ENCODE assay signal across 13 cellular contexts in the genomic region with DNA sequence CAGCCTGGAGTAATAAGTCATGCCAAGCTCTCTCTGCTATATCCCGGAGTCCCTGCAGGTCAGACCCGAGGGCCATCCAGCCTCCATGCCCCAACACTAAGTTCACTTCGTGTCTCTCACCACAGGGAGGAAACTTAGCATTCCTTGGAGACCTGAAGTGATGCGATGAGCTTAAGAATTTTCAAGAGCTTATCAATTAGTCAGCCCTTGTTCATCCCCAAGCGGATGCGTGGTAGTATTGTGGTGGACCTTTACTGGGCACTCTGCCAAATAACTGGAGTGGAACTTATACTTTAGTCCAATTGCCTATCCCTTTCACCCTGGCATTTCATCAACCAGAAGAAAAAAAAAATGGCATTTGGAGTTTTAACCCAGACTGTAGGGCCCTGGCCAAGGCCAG.
DNase-seq lines count a peak whose midpoint lies in the region; ATAC-seq, FAIRE-seq and TF ChIP-seq lines count a peak whose summit lies in the region.
"Had no signal": no experiment of that assay in that cellular context is flagged by ENCODE, and none has a peak within 500 bp of the region (broad histone marks: within the 10 kb centered on the region; RNA-seq: fewer than 3 reads in every experiment).

No MANE protein-coding gene starts in this region.

- H3K9me1 ChIP-seq in keratinocyte (ENCODE audit: control insufficient read depth, extremely low read depth, insufficient read depth, low read length), result no peaks in the 10 kb centered on the region

- peak; percentile 6 for DNase-seq in A673 (ENCODE audit: low spot score)
- DNase-seq in HS-27A (ENCODE audit: low read depth), result peak; percentile 69
- DNase-seq in astrocyte (ENCODE audit: low read depth), result peak; percentile 96
- DNase-seq in keratinocyte (ENCODE audit: low read depth, low spot score), result peak; percentile 76
- DNase-seq in NCI-H2107 (lab: John Stamatoyannopoulos, UW), result no peak
- no peak for DNase-seq in NCI-H2107 treated with DMSO at 0.1 percent for 48 hours (lab: John Stamatoyannopoulos, UW; ENCODE audit: unreplicated experiment)
- DNase-seq in SKM-1 treated with dmso at 0.1 percent for 144 hours (lab: John Stamatoyannopoulos, UW; ENCODE audit: unreplicated experiment), result no peak
- DNase-seq: activated naive CD8-positive, alpha-beta T cell treated with anti-CD3 and anti-CD28 coated beads, Interleukin-2, amount 50 U/mL, for 24 hours; AML-193; DMS153; H9; midbrain had no signal

- H4K20me1 ChIP-seq in astrocyte (ENCODE audit: insufficient read depth, low read length) (no peaks in the 10 kb centered on the region), keratinocyte (ENCODE audit: control insufficient read depth, extremely low read depth, insufficient read depth, low read length) (no peaks in the 10 kb centered on the region)

- H3K9me3 Mint-ChIP-seq in astrocyte (ENCODE audit: unreplicated experiment), result peaks cover 13% of the 10 kb centered on the region

- H3K4me1 ChIP-seq in A673 (ENCODE audit: insufficient read depth, low read length, poor library complexity, severe bottlenecking) (no peaks in the 10 kb centered on the region), astrocyte (ENCODE audit: insufficient read depth, low read length) (no peaks in the 10 kb centered on the region), keratinocyte (ENCODE audit: control insufficient read depth, extremely low read depth, insufficient read depth, low read length) (peaks cover 6% of the 10 kb centered on the region)

- H3K4me3 ChIP-seq in A673 (ENCODE audit: low read depth, low read length, poor library complexity, severe bottlenecking) (no peak overlapping the region), astrocyte (ENCODE audit: insufficient read depth, low read depth, low read length) (no peak overlapping the region), keratinocyte (ENCODE audit: control insufficient read depth in 2 of 3, extremely low read depth in 1 of 3, insufficient read depth in 2 of 3, low read depth in 1 of 3, low read length in 3 of 3) (no peak overlapping the region)

- no peak overlapping the region for H3K9ac ChIP-seq in astrocyte (ENCODE audit: low read length)
- H3K9ac ChIP-seq in keratinocyte (ENCODE audit: control insufficient read depth, extremely low read depth, insufficient read depth, low read length), result no peak overlapping the region

- peak overlapping the region; percentile 55 for H3K4me2 ChIP-seq in astrocyte (ENCODE audit: low read length)
- H3K4me2 ChIP-seq in keratinocyte (ENCODE audit: control insufficient read depth, extremely low read depth, insufficient read depth, low read depth, low read length), result no peak overlapping the region

- peaks cover 8% of the 10 kb centered on the region for H3K4me1 Mint-ChIP-seq in astrocyte (ENCODE audit: low read depth, unreplicated experiment)
- H3K4me1 Mint-ChIP-seq: activated naive CD8-positive, alpha-beta T cell treated with anti-CD3 and anti-CD28 coated beads, Interleukin-2, amount 50 U/mL, for 24 hours; H9 had no signal

- H3K4me3 Mint-ChIP-seq in astrocyte (ENCODE audit: unreplicated experiment), result no peak overlapping the region
- H3K4me3 Mint-ChIP-seq: activated naive CD8-positive, alpha-beta T cell treated with anti-CD3 and anti-CD28 coated beads, Interleukin-2, amount 50 U/mL, for 24 hours; H9 had no signal

- POLR2A ChIA-PET in A673 (lab: Charles Lee; ENCODE audit: low non-redundant PET), result no interaction called here

- BruUV-seq in A673 (replicated peaks; lab: Mats Ljungman, UMichigan), result no TSS peak

- TF ChIP-seq CTCF in A673 (conservative IDR thresholded peaks at IDR 0.05; ENCODE audit: low read depth, low read length), result no peak
- TF ChIP-seq CTCF in astrocyte (IDR thresholded peaks at IDR 0.05; ENCODE audit: insufficient read depth, low read depth, low read length), result no peak
- TF ChIP-seq CTCF in keratinocyte (optimal IDR thresholded peaks at IDR 0.05 in 1 of 3, IDR thresholded peaks at IDR 0.05 in 1 of 3, conservative IDR thresholded peaks at IDR 0.05 in 1 of 3; ENCODE audit: extremely low read depth in 1 of 3, insufficient read depth in 2 of 3, low read length in 3 of 3), result no peak

- H3K27ac Mint-ChIP-seq in astrocyte (ENCODE audit: unreplicated experiment), result peak overlapping the region; percentile 78
- H3K27ac Mint-ChIP-seq: activated naive CD8-positive, alpha-beta T cell treated with anti-CD3 and anti-CD28 coated beads, Interleukin-2, amount 50 U/mL, for 24 hours; H9 had no signal

- H3K27me3 Mint-ChIP-seq in astrocyte (ENCODE audit: low read depth, unreplicated experiment), result no peaks in the 10 kb centered on the region

- no peak overlapping the region for H2AFZ ChIP-seq in astrocyte (ENCODE audit: low read depth, low read length)
- H2AFZ ChIP-seq in keratinocyte (ENCODE audit: control insufficient read depth, low read length), result no peak overlapping the region

- H3K36me3 ChIP-seq in A673 (ENCODE audit: insufficient read depth, low read length, poor library complexity, severe bottlenecking) (no peaks in the 10 kb centered on the region), astrocyte (ENCODE audit: insufficient read depth, low read length) (no peaks in the 10 kb centered on the region), keratinocyte (ENCODE audit: control insufficient read depth in 2 of 2, extremely low read depth in 1 of 2, insufficient read depth in 2 of 2, low read length in 2 of 2) (no peaks in the 10 kb centered on the region)

- CTCF ChIA-PET in A673 (lab: Charles Lee), result no interaction called here

- FAIRE-seq in astrocyte (lab: Jason Lieb, UNC) (no peak), keratinocyte (lab: Jason Lieb, UNC) (peak; percentile 58)

- intact Hi-C loops in A673 (cut with micrococcal nuclease; ENCODE audit: unreplicated experiment), result no loop called here

- ATAC-seq in HG02884 (IDR thresholded peaks at IDR 0.05; ENCODE audit: unreplicated experiment), result no peak
- ATAC-seq: activated naive CD8-positive, alpha-beta T cell treated with anti-CD3 and anti-CD28 coated beads, Interleukin-2, amount 50 U/mL, for 24 hours had no signal

- H3K27ac ChIP-seq in A673 (ENCODE audit: low read depth, low read length, poor library complexity, severe bottlenecking) (no peak overlapping the region), astrocyte (ENCODE audit: low read depth, low read length) (no peak overlapping the region), keratinocyte (ENCODE audit: control insufficient read depth, insufficient read depth, low read length) (no peak overlapping the region)

- H3K79me2 ChIP-seq in astrocyte (ENCODE audit: insufficient read depth, low read length), result no peaks in the 10 kb centered on the region
- no peaks in the 10 kb centered on the region for H3K79me2 ChIP-seq in keratinocyte (ENCODE audit: control insufficient read depth, insufficient read depth, low read length)

- dilution Hi-C loops in keratinocyte (cut with MboI; ENCODE audit: extremely low pct_ligation_motif_present, low sequenced_read_pairs), result no loop called here

- H3K9me3 ChIP-seq in A673 (ENCODE audit: low read depth, low read length, poor library complexity, severe bottlenecking) (no peaks in the 10 kb centered on the region), astrocyte (ENCODE audit: insufficient read depth, low read depth, low read length) (no peaks in the 10 kb centered on the region), keratinocyte (ENCODE audit: control insufficient read depth, low read depth, low read length) (peaks cover 2% of the 10 kb centered on the region)

- no peaks in the 10 kb centered on the region for H3K36me3 Mint-ChIP-seq in astrocyte (ENCODE audit: low read depth, unreplicated experiment)

- H3K27me3 ChIP-seq in A673 (replicated peaks; ENCODE audit: insufficient read depth, low read depth, low read length, poor library complexity), result peaks cover 3% of the 10 kb centered on the region
- H3K27me3 ChIP-seq in astrocyte (ENCODE audit: insufficient read depth, low read length), result no peaks in the 10 kb centered on the region
- H3K27me3 ChIP-seq in keratinocyte (ENCODE audit: control insufficient read depth, extremely low read depth, insufficient read depth, low read length), result no peaks in the 10 kb centered on the region

Comparison
In these comparisons a context has a peak if more than half of its experiments do, and no peak if none do; other contexts are left out.
1. DNase-seq: peak in A673 (single experiment), HS-27A (single experiment), astrocyte (single experiment) and keratinocyte (single experiment); none in NCI-H2107 (single experiment), NCI-H2107 treated with DMSO at 0.1 percent for 48 hours (single experiment) and SKM-1 treated with dmso at 0.1 percent for 144 hours (single experiment).